In genomic region chr11:126499124-126499752, GRCh38 we compare ENCODE assay signal across 20 cellular contexts.
"Had no signal": no experiment of that assay in that cellular context is flagged by ENCODE, and none has a peak within 500 bp of the region (broad histone marks: within the 10 kb centered on the region; RNA-seq: fewer than 3 reads in every experiment).

No MANE protein-coding gene starts in this region.

- H3K27ac Mint-ChIP-seq: activated CD4-positive, alpha-beta T cell treated with anti-CD3 and anti-CD28 coated beads for 36 hours; activated CD8-positive, alpha-beta T cell treated with anti-CD3 and anti-CD28 coated beads for 36 hours; activated naive CD8-positive, alpha-beta T cell treated with anti-CD3 and anti-CD28 coated beads, Interleukin-2, amount 50 U/mL, for 24 hours; activated T-cell treated with anti-CD3 and anti-CD28 coated beads, Interleukin-2, amount 50 U/mL, for 72 hours; natural killer cell; type B pancreatic cell had no signal

- H3K36me3 ChIP-seq: ascending aorta, heart left ventricle, suprapubic skin had no signal

- H3K4me1 Mint-ChIP-seq: activated CD4-positive, alpha-beta T cell treated with anti-CD3 and anti-CD28 coated beads for 36 hours; activated naive CD8-positive, alpha-beta T cell treated with anti-CD3 and anti-CD28 coated beads, Interleukin-2, amount 50 U/mL, for 24 hours; natural killer cell had no signal

- DNase-seq: activated CD4-positive, alpha-beta T cell treated with anti-CD3 and anti-CD28 coated beads for 36 hours; activated CD8-positive, alpha-beta memory T cell treated with anti-CD3 and anti-CD28 coated beads, Interleukin-2, amount 50 U/mL, for 4 hours; activated CD8-positive, alpha-beta T cell treated with anti-CD3 and anti-CD28 coated beads for 36 hours; activated naive CD4-positive, alpha-beta T cell treated with Interleukin-2 at 50 U/mL for 16 hours; activated naive CD8-positive, alpha-beta T cell treated with anti-CD3 and anti-CD28 coated beads, Interleukin-2, amount 50 U/mL, for 24 hours; activated T-cell treated with anti-CD3 and anti-CD28 coated beads, Interleukin-2, amount 50 U/mL, for 72 hours; heart left ventricle; left colon; natural killer cell; stimulated activated CD4-positive, alpha-beta T cell treated with anti-CD3 and anti-CD28 coated beads, Interleukin-2, amount 100 ng/mL, for 48 hours; stimulated activated CD8-positive, alpha-beta memory T cell treated with anti-CD3 and anti-CD28 coated beads, Interleukin-4, amount 100 ng/mL, for 48 hours; stimulated activated naive CD8-positive, alpha-beta T cell treated with anti-CD3 and anti-CD28 coated beads, Interleukin-15, Interleukin-2, amounts not matched to agents 100 U/mL and 50 U/mL, for 24 hours; T-helper 9 cell had no signal

- H3K4me1 ChIP-seq: ascending aorta, heart left ventricle, psoas muscle, suprapubic skin had no signal

- H3K36me3 Mint-ChIP-seq: natural killer cell, type B pancreatic cell had no signal

- ATAC-seq: activated CD4-positive, alpha-beta T cell treated with anti-CD3 and anti-CD28 coated beads for 36 hours; activated CD8-positive, alpha-beta T cell treated with anti-CD3 and anti-CD28 coated beads for 36 hours; activated naive CD8-positive, alpha-beta T cell treated with anti-CD3 and anti-CD28 coated beads, Interleukin-2, amount 50 U/mL, for 24 hours; activated T-cell treated with anti-CD3 and anti-CD28 coated beads, Interleukin-2, amount 50 U/mL, for 72 hours; heart left ventricle; left colon; natural killer cell; psoas muscle; stimulated activated naive CD8-positive, alpha-beta T cell treated with anti-CD3 and anti-CD28 coated beads, Interleukin-15, Interleukin-2, amounts not matched to agents 100 U/mL and 50 U/mL, for 24 hours had no signal

- H3K9me3 ChIP-seq: psoas muscle had no signal

- H3K4me3 ChIP-seq: ascending aorta, heart left ventricle, lung, psoas muscle, suprapubic skin had no signal

- H3K4me3 Mint-ChIP-seq: activated CD4-positive, alpha-beta T cell treated with anti-CD3 and anti-CD28 coated beads for 36 hours; activated CD8-positive, alpha-beta T cell treated with anti-CD3 and anti-CD28 coated beads for 36 hours; activated naive CD8-positive, alpha-beta T cell treated with anti-CD3 and anti-CD28 coated beads, Interleukin-2, amount 50 U/mL, for 24 hours; activated T-cell treated with anti-CD3 and anti-CD28 coated beads, Interleukin-2, amount 50 U/mL, for 72 hours; natural killer cell; type B pancreatic cell had no signal

- H3K27me3 ChIP-seq: ascending aorta had no signal

- H3K27ac ChIP-seq: ascending aorta, heart left ventricle, psoas muscle, suprapubic skin, VCaP had no signal

- FAIRE-seq: frontal cortex had no signal
